In genomic region chr3:175304437-175304836, GRCh38 we compare ENCODE assay signal across 1 cellular context.
TF ChIP-seq lines count a peak whose summit lies in the region.

No MANE protein-coding gene starts in this region.

TF ChIP-seq in GM23338, 12 proteins besides CTCF, POLR2A, EP300 and RAD21 (continued from another document):
- TF ChIP-seq ZNF114 (CRISPR knock-in tag; IDR thresholded peaks at IDR 0.05): no peak
- TF ChIP-seq ZNF331 (CRISPR knock-in tag; IDR thresholded peaks at IDR 0.05; ENCODE audit: low read depth): no peak
- no peak for TF ChIP-seq CREB1 (CRISPR knock-in tag; IDR thresholded peaks at IDR 0.05; ENCODE audit: low read depth)
- no peak for TF ChIP-seq POLR2AphosphoS5 (IDR thresholded peaks at IDR 0.05; ENCODE audit: low read depth)
- TF ChIP-seq NANOG (IDR thresholded peaks at IDR 0.05; ENCODE audit: borderline replicate concordance): no peak
- TF ChIP-seq EZH2 (IDR thresholded peaks at IDR 0.05; ENCODE audit: low read depth, unreplicated experiment): no peak
- no peak for TF ChIP-seq ETS1 (IDR thresholded peaks at IDR 0.05)
- TF ChIP-seq EZH2phosphoT487 (IDR thresholded peaks at IDR 0.05; ENCODE audit: unreplicated experiment): no peak
- no peak for TF ChIP-seq REST (IDR thresholded peaks at IDR 0.05; ENCODE audit: unreplicated experiment)
